8 cellular contexts compared by ENCODE assay signal in genomic region chr3:7144696-7145308, GRCh38.
DNase-seq lines count a peak whose midpoint lies in the region; ATAC-seq, FAIRE-seq and TF ChIP-seq lines count a peak whose summit lies in the region.

No MANE protein-coding gene starts in this region.

- H3K36me3 ChIP-seq in liver (ENCODE audit: control insufficient read depth in 4 of 4, insufficient read depth in 3 of 4, low read depth in 1 of 4, low read length in 3 of 4) = no peaks in the 10 kb centered on the region

- H3K27ac ChIP-seq in liver (ENCODE audit: low read depth in 1 of 2, low read length in 2 of 2) = no peak overlapping the region

- CTCF ChIA-PET in HEK293T (lab: Yijun Ruan, JAX) = no interaction called here

- H3K9ac ChIP-seq in liver (ENCODE audit: low read depth in 1 of 2, low read length in 2 of 2) = no peak overlapping the region

- H3K27me3 ChIP-seq in liver (ENCODE audit: control insufficient read depth in 4 of 4, insufficient read depth in 4 of 4, low read length in 3 of 4) = peaks cover 0 to 3% (median 0%) of the 10 kb centered on the region in 4 donors

- in situ Hi-C loops in SK-MEL-5 (cut with HindIII; ENCODE audit: low pct_unique_long_range_greater_than_20kb, low sequenced_read_pairs) = no loop called here

- peak; percentile 55 for FAIRE-seq in GM12891 (lab: Jason Lieb, UNC)

- no peaks in the 10 kb centered on the region for H3K4me1 ChIP-seq in liver (ENCODE audit: control insufficient read depth in 4 of 4, insufficient read depth in 4 of 4, low read length in 3 of 4)

- peak; percentile 58 to 75 for TF ChIP-seq RAD21 in liver (IDR thresholded peaks at IDR 0.05)

- H3K9me3 ChIP-seq in liver (ENCODE audit: control insufficient read depth in 4 of 4, low read length in 3 of 4) = no peaks in the 10 kb centered on the region

- no peak for DNase-seq in GM12891 (ENCODE audit: insufficient read length, low spot score)
- peak; percentile 26 for DNase-seq in HEK293T (ENCODE audit: extremely low spot score)
- DNase-seq in SK-MEL-5 (ENCODE audit: low read depth, low spot score) = peak; percentile 70
- DNase-seq in stimulated activated CD8-positive, alpha-beta memory T cell treated with anti-CD3 and anti-CD28 coated beads, Interleukin-4, amount 100 ng/mL, for 48 hours = no peak
- DNase-seq in NCI-H446 treated with DMSO at 0.1 percent for 48 hours (lab: John Stamatoyannopoulos, UW) = no peak
- no peak for DNase-seq in NCI-H187 treated with DMSO at 0.1 percent for 48 hours (lab: John Stamatoyannopoulos, UW)

- POLR2A ChIA-PET in HEK293T (lab: Yijun Ruan, JAX) = no interaction called here

- H3K4me3 ChIP-seq in liver (ENCODE audit: low read depth in 1 of 3, low read length in 3 of 3) = no peak overlapping the region

- TF ChIP-seq POLR2A in GM12891 (IDR thresholded peaks at IDR 0.05; ENCODE audit: low read depth, low read length) = no peak

- TF ChIP-seq CTCF in liver (IDR thresholded peaks at IDR 0.05; ENCODE audit: low read depth, low read length, missing input control) = peak; percentile 38

- no peak for ATAC-seq in HG03045 (IDR thresholded peaks at IDR 0.05; ENCODE audit: unreplicated experiment)

- WGBS in liver = 58% methylated on average over 8 of the region's 8 CpGs

TF ChIP-seq in GM12891, 5 proteins besides CTCF, POLR2A, EP300 and RAD21:
- no peak for TF ChIP-seq SPI1 (IDR thresholded peaks at IDR 0.05; ENCODE audit: low read depth, low read length)
- no peak for TF ChIP-seq PAX5 (IDR thresholded peaks at IDR 0.05; ENCODE audit: insufficient read depth, low read length, severe bottlenecking)
- TF ChIP-seq POLR2AphosphoS5 (IDR thresholded peaks at IDR 0.05; ENCODE audit: low read depth, low read length) = no peak
- no peak for TF ChIP-seq POU2F2 (IDR thresholded peaks at IDR 0.05; ENCODE audit: low read depth, low read length)
- no peak for TF ChIP-seq TAF1 (IDR thresholded peaks at IDR 0.05; ENCODE audit: low read depth, low read length)
TF ChIP-seq in GM12891: peak in this region for 0.

TF ChIP-seq in HEK293T, 16 proteins besides CTCF, POLR2A, EP300 and RAD21:
- no peak for TF ChIP-seq HDGF (IDR thresholded peaks at IDR 0.05; ENCODE audit: borderline replicate concordance)
TF ChIP-seq in HEK293T: peak in this region for 0.

TF ChIP-seq in liver, 16 proteins besides CTCF, POLR2A, EP300 and RAD21:
- TF ChIP-seq EGR1 (IDR thresholded peaks at IDR 0.05; ENCODE audit: low read depth in 2 of 2) = no peak
- TF ChIP-seq HNF4G (IDR thresholded peaks at IDR 0.05) = no peak
- TF ChIP-seq FOXA1 (IDR thresholded peaks at IDR 0.05) = no peak
- no peak for TF ChIP-seq YY1 (IDR thresholded peaks at IDR 0.05)
- TF ChIP-seq RXRA (IDR thresholded peaks at IDR 0.05) = no peak
- no peak for TF ChIP-seq SP1 (IDR thresholded peaks at IDR 0.05)
- TF ChIP-seq NR2F2 (IDR thresholded peaks at IDR 0.05) = no peak
- TF ChIP-seq REST (IDR thresholded peaks at IDR 0.05) = no peak
- TF ChIP-seq, protein P1, sequence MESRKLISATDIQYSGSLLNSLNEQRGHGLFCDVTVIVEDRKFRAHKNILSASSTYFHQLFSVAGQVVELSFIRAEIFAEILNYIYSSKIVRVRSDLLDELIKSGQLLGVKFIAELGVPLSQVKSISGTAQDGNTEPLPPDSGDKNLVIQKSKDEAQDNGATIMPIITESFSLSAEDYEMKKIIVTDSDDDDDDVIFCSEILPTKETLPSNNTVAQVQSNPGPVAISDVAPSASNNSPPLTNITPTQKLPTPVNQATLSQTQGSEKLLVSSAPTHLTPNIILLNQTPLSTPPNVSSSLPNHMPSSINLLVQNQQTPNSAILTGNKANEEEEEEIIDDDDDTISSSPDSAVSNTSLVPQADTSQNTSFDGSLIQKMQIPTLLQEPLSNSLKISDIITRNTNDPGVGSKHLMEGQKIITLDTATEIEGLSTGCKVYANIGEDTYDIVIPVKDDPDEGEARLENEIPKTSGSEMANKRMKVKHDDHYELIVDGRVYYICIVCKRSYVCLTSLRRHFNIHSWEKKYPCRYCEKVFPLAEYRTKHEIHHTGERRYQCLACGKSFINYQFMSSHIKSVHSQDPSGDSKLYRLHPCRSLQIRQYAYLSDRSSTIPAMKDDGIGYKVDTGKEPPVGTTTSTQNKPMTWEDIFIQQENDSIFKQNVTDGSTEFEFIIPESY (IDR thresholded peaks at IDR 0.05) = no peak
- no peak for TF ChIP-seq HNF4A (conservative IDR thresholded peaks at IDR 0.05)
- no peak for TF ChIP-seq GABPA (IDR thresholded peaks at IDR 0.05 in 1 of 2, conservative IDR thresholded peaks at IDR 0.05 in 1 of 2)
- TF ChIP-seq JUND (IDR thresholded peaks at IDR 0.05) = no peak
- TF ChIP-seq TAF1 (conservative IDR thresholded peaks at IDR 0.05) = no peak
- TF ChIP-seq FOXA2 (IDR thresholded peaks at IDR 0.05) = no peak
- TF ChIP-seq, protein P2, sequence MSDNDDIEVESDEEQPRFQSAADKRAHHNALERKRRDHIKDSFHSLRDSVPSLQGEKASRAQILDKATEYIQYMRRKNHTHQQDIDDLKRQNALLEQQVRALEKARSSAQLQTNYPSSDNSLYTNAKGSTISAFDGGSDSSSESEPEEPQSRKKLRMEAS (IDR thresholded peaks at IDR 0.05) = no peak
- TF ChIP-seq, protein P3, sequence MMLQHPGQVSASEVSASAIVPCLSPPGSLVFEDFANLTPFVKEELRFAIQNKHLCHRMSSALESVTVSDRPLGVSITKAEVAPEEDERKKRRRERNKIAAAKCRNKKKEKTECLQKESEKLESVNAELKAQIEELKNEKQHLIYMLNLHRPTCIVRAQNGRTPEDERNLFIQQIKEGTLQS (IDR thresholded peaks at IDR 0.05) = no peak
TF ChIP-seq in liver: peak in this region for 0.

Comparison
In these comparisons a context has a peak if more than half of its experiments do, and no peak if none do; other contexts are left out.
1. DNase-seq: peak in HEK293T (single experiment) and SK-MEL-5 (single experiment); none in GM12891 (single experiment), stimulated activated CD8-positive, alpha-beta memory T cell treated with anti-CD3 and anti-CD28 coated beads, Interleukin-4, amount 100 ng/mL, for 48 hours (single experiment), NCI-H446 treated with DMSO at 0.1 percent for 48 hours (single experiment) and NCI-H187 treated with DMSO at 0.1 percent for 48 hours (single experiment).